Comparison of ENCODE assay signal across 9 cellular contexts in the genomic region with DNA sequence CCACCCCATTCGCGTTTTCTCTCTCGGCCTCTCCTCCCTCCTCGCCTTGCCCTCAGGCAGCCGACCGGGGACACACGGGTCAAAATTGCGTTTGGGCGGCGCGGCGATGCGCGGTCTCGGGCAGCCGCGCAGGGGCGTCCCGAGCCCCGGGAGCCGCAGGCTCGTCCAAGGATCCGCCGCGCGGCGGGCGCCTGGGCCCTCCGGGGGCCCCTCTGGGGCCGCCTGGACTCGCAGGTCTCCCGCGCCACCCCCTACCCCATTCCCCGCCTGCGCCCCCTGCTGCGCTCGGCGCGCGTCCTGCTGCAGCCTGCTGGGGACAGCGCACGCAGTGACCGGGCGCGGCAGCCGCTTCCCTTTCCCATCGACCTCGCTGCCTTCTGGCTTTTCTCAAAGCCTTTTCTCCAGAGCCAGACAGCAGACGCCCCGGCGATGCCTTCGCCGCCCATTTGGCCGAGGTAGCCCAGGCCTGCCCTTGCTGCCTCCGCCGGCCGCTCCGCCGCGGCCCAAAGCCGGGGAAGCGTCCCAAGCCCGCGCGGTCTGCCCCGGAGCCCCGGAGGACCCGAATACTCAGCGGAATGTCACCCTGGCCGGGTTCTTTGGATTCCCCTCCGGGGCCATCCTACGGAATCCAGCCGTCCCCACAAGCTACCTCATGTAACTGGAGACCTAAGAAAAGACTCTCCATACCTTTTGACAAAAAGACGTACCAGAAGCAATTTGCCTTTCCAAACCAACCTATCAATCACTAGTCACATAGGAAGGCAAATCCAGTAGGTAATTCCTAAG. TPM values are rescaled to one million over a fixed set of nuclear protein-coding genes. Genes with fewer than 3 reads are reported as not detected.
A peak's percentile ranks its signal among the peaks of the same experiment; 100 is the strongest.
DNase-seq lines count a peak whose midpoint lies in the region; ATAC-seq and TF ChIP-seq lines count a peak whose summit lies in the region.
"Had no signal": no experiment of that assay in that cellular context is flagged by ENCODE, and none has a peak within 500 bp of the region (broad histone marks: within the 10 kb centered on the region; RNA-seq: fewer than 3 reads in every experiment).

No MANE protein-coding gene starts in this region.

- H3K4me3 Mint-ChIP-seq in activated CD4-positive, alpha-beta memory T cell treated with anti-CD3 and anti-CD28 coated beads for 36 hours: peak overlapping the region; percentile 43
- no peak overlapping the region for H3K4me3 Mint-ChIP-seq in activated CD4-positive, alpha-beta memory T cell treated with anti-CD3 and anti-CD28 coated beads, Interleukin-2, amount 10 ng/mL, durations not matched to agents 7 days and 5 days
- H3K4me3 Mint-ChIP-seq in central memory CD8-positive, alpha-beta T cell: peak overlapping the region; percentile 47
- H3K4me3 Mint-ChIP-seq in memory B cell: peak overlapping the region; percentile 6
- H3K4me3 Mint-ChIP-seq in type B pancreatic cell: peak overlapping the region; percentile 87
- H3K4me3 Mint-ChIP-seq: dendritic cell treated with granulocyte-macrophage colony-stimulating factor and Interleukin-4, amounts not matched to agents 40 ng/mL and 50 ng/mL, for 4 days had no signal

- no peak overlapping the region for H3K27ac Mint-ChIP-seq in activated CD4-positive, alpha-beta memory T cell treated with anti-CD3 and anti-CD28 coated beads for 36 hours
- H3K27ac Mint-ChIP-seq in activated CD4-positive, alpha-beta memory T cell treated with anti-CD3 and anti-CD28 coated beads, Interleukin-2, amount 10 ng/mL, durations not matched to agents 7 days and 5 days: no peak overlapping the region
- no peak overlapping the region for H3K27ac Mint-ChIP-seq in central memory CD8-positive, alpha-beta T cell (ENCODE audit: low read depth)
- H3K27ac Mint-ChIP-seq in memory B cell: no peak overlapping the region
- no peak overlapping the region for H3K27ac Mint-ChIP-seq in type B pancreatic cell
- H3K27ac Mint-ChIP-seq: dendritic cell treated with granulocyte-macrophage colony-stimulating factor and Interleukin-4, amounts not matched to agents 40 ng/mL and 50 ng/mL, for 4 days had no signal

- H3K4me1 Mint-ChIP-seq in activated CD4-positive, alpha-beta memory T cell treated with anti-CD3 and anti-CD28 coated beads for 36 hours (ENCODE audit: low read depth): peaks cover 14% of the 10 kb centered on the region
- H3K4me1 Mint-ChIP-seq in activated CD4-positive, alpha-beta memory T cell treated with anti-CD3 and anti-CD28 coated beads, Interleukin-2, amount 10 ng/mL, durations not matched to agents 7 days and 5 days: peaks cover 6% of the 10 kb centered on the region
- H3K4me1 Mint-ChIP-seq in central memory CD8-positive, alpha-beta T cell: peaks cover 6% of the 10 kb centered on the region
- H3K4me1 Mint-ChIP-seq in memory B cell (peaks cover 7% of the 10 kb centered on the region), type B pancreatic cell (ENCODE audit: unreplicated experiment) (peaks cover 5% of the 10 kb centered on the region)

- TF ChIP-seq CTCF in type B pancreatic cell (conservative IDR thresholded peaks at IDR 0.05): peak; percentile 44

- peaks cover 52% of the 10 kb centered on the region for H3K27me3 Mint-ChIP-seq in activated CD4-positive, alpha-beta memory T cell treated with anti-CD3 and anti-CD28 coated beads for 36 hours
- peaks cover 63% of the 10 kb centered on the region for H3K27me3 Mint-ChIP-seq in activated CD4-positive, alpha-beta memory T cell treated with anti-CD3 and anti-CD28 coated beads, Interleukin-2, amount 10 ng/mL, durations not matched to agents 7 days and 5 days
- peaks cover 84% of the 10 kb centered on the region for H3K27me3 Mint-ChIP-seq in central memory CD8-positive, alpha-beta T cell
- H3K27me3 Mint-ChIP-seq in memory B cell: peaks cover 22% of the 10 kb centered on the region
- peaks cover 92% of the 10 kb centered on the region for H3K27me3 Mint-ChIP-seq in type B pancreatic cell

- intact Hi-C loops in activated CD4-positive, alpha-beta memory T cell treated with anti-CD3 and anti-CD28 coated beads for 36 hours (cut with micrococcal nuclease): no loop called here

- no peaks in the 10 kb centered on the region for H3K36me3 Mint-ChIP-seq in activated CD4-positive, alpha-beta memory T cell treated with anti-CD3 and anti-CD28 coated beads for 36 hours
- no peaks in the 10 kb centered on the region for H3K36me3 Mint-ChIP-seq in activated CD4-positive, alpha-beta memory T cell treated with anti-CD3 and anti-CD28 coated beads, Interleukin-2, amount 10 ng/mL, durations not matched to agents 7 days and 5 days (ENCODE audit: low read depth)
- no peaks in the 10 kb centered on the region for H3K36me3 Mint-ChIP-seq in central memory CD8-positive, alpha-beta T cell (ENCODE audit: insufficient read depth)
- H3K36me3 Mint-ChIP-seq in memory B cell: no peaks in the 10 kb centered on the region
- H3K36me3 Mint-ChIP-seq in type B pancreatic cell: no peaks in the 10 kb centered on the region

- DNase-seq in activated CD4-positive, alpha-beta memory T cell treated with anti-CD3 and anti-CD28 coated beads for 36 hours: no peak
- DNase-seq in activated CD4-positive, alpha-beta memory T cell treated with anti-CD3 and anti-CD28 coated beads, Interleukin-2, amount 10 ng/mL, durations not matched to agents 7 days and 5 days: no peak
- no peak for DNase-seq in central memory CD8-positive, alpha-beta T cell (ENCODE audit: low spot score in 2 of 2)
- DNase-seq in memory B cell (ENCODE audit: low spot score in 2 of 2) (no peak), type B pancreatic cell (ENCODE audit: extremely low spot score, unreplicated experiment) (peak; percentile 70), HuH-7 (ENCODE audit: low spot score) (no peak), GOT3 (lab: John Stamatoyannopoulos, UW) (no peak), NAMALWA (ENCODE audit: low spot score) (no peak)

- CTCF ChIA-PET in activated CD4-positive, alpha-beta memory T cell treated with anti-CD3 and anti-CD28 coated beads for 36 hours (lab: Charles Lee): no interaction called here
- CTCF ChIA-PET in activated CD4-positive, alpha-beta memory T cell treated with anti-CD3 and anti-CD28 coated beads, Interleukin-2, amount 10 ng/mL, durations not matched to agents 7 days and 5 days (lab: Charles Lee): no interaction called here

- no peak for ATAC-seq in central memory CD8-positive, alpha-beta T cell (replicated peaks; ENCODE audit: extremely low read depth, poor library complexity, severe bottlenecking)
- no peak for ATAC-seq in memory B cell (ENCODE audit: low read depth)

- POLR2A ChIA-PET in activated CD4-positive, alpha-beta memory T cell treated with anti-CD3 and anti-CD28 coated beads for 36 hours (lab: Charles Lee): no interaction called here
- POLR2A ChIA-PET in activated CD4-positive, alpha-beta memory T cell treated with anti-CD3 and anti-CD28 coated beads, Interleukin-2, amount 10 ng/mL, durations not matched to agents 7 days and 5 days (lab: Charles Lee): no interaction called here

- H3K9me3 Mint-ChIP-seq in activated CD4-positive, alpha-beta memory T cell treated with anti-CD3 and anti-CD28 coated beads for 36 hours: no peaks in the 10 kb centered on the region
- H3K9me3 Mint-ChIP-seq in activated CD4-positive, alpha-beta memory T cell treated with anti-CD3 and anti-CD28 coated beads, Interleukin-2, amount 10 ng/mL, durations not matched to agents 7 days and 5 days: no peaks in the 10 kb centered on the region
- no peaks in the 10 kb centered on the region for H3K9me3 Mint-ChIP-seq in central memory CD8-positive, alpha-beta T cell
- H3K9me3 Mint-ChIP-seq in memory B cell (no peaks in the 10 kb centered on the region), type B pancreatic cell (no peaks in the 10 kb centered on the region)
- H3K9me3 Mint-ChIP-seq: dendritic cell treated with granulocyte-macrophage colony-stimulating factor and Interleukin-4, amounts not matched to agents 40 ng/mL and 50 ng/mL, for 4 days had no signal

RNA-seq across cellular contexts. Expression of a gene that starts 16.5 kb away (rescaled TPM):
- total RNA-seq in activated CD4-positive, alpha-beta memory T cell treated with anti-CD3 and anti-CD28 coated beads for 36 hours: not detected
- not detected for total RNA-seq in activated CD4-positive, alpha-beta memory T cell treated with anti-CD3 and anti-CD28 coated beads, Interleukin-2, amount 10 ng/mL, durations not matched to agents 7 days and 5 days
- 0.19 TPM in 2 replicates for total RNA-seq in type B pancreatic cell (ENCODE audit: low replicate concordance)
